In the genomic region with DNA sequence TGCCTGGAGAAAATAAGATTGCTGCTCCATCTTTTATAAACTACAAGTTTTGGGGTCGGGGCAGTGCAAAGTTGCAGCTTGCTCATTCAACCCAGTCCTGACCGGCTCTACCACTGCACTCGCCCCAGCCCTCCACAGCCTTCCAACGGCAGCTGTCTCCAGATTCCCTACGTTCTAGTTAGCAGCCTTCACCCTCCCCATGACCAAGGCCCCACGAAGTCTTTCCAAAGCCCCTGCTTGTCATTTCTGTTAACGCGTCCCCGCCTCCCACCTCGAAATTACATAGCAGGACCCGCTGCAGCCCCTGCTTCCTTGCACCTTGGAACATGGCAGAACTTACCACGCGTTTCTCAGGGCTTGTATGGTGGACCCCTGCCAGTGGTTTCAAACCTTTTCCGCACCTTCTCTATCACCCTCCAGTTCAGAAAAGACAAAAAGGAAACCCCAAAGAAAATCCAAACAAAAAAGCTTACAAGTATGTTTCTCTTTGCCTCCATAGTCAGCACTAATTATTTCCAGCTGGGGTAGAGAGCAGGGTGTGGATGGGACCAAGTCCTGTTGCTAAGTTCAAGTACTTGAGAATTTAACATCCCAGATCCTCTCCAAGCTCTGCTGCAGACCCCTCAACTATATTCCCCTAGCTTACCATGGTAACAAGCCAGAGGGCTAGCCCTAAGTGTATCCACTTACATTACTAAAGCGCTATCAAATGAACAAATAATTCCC, we compare ENCODE assay signal across 16 cellular contexts.
A peak's percentile ranks its signal among the peaks of the same experiment; 100 is the strongest.
DNase-seq lines count a peak whose midpoint lies in the region; ATAC-seq and TF ChIP-seq lines count a peak whose summit lies in the region.
"Had no signal": no experiment of that assay in that cellular context is flagged by ENCODE, and none has a peak within 500 bp of the region (broad histone marks: within the 10 kb centered on the region; RNA-seq: fewer than 3 reads in every experiment).

No MANE protein-coding gene starts in this region.

- no peaks in the 10 kb centered on the region for H3K36me3 Mint-ChIP-seq in activated CD4-positive, alpha-beta memory T cell treated with anti-CD3 and anti-CD28 coated beads for 36 hours
- H3K36me3 Mint-ChIP-seq in activated CD4-positive, alpha-beta memory T cell treated with anti-CD3 and anti-CD28 coated beads, Interleukin-2, amount 10 ng/mL, durations not matched to agents 7 days and 5 days (ENCODE audit: low read depth), result peaks cover 11% of the 10 kb centered on the region
- H3K36me3 Mint-ChIP-seq in stimulated activated naive B cell treated with anti-CD40 and anti-IgM and Interleukin-4, amounts not matched to agents 10 μg/mL and 1 μg/mL and 100 μg/mL, for 72 hours, result no peaks in the 10 kb centered on the region
- H3K36me3 Mint-ChIP-seq: naive B cell had no signal

- POLR2A ChIA-PET in activated CD4-positive, alpha-beta memory T cell treated with anti-CD3 and anti-CD28 coated beads for 36 hours (lab: Charles Lee), result interaction anchor here (0.6 to 1.6 kb wide), 2 partner anchors 8 to 144 kb away, joined by 3 to 4 read pairs; no protein-coding TSS in a partner anchor
- POLR2A ChIA-PET in activated CD4-positive, alpha-beta memory T cell treated with anti-CD3 and anti-CD28 coated beads, Interleukin-2, amount 10 ng/mL, durations not matched to agents 7 days and 5 days (lab: Charles Lee), result interaction anchor here (1.0 to 2.4 kb wide), 3 partner anchors 8 to 16 kb away, joined by 3 to 7 read pairs (median 4); no protein-coding TSS in a partner anchor
- POLR2A ChIA-PET in RWPE1 (lab: Yijun Ruan, JAX; ENCODE audit: low non-redundant PET), result no interaction called here

- no peaks in the 10 kb centered on the region for H3K9me3 Mint-ChIP-seq in activated CD4-positive, alpha-beta memory T cell treated with anti-CD3 and anti-CD28 coated beads for 36 hours
- H3K9me3 Mint-ChIP-seq in activated CD4-positive, alpha-beta memory T cell treated with anti-CD3 and anti-CD28 coated beads, Interleukin-2, amount 10 ng/mL, durations not matched to agents 7 days and 5 days, result peaks cover 3% of the 10 kb centered on the region
- no peaks in the 10 kb centered on the region for H3K9me3 Mint-ChIP-seq in stimulated activated naive B cell treated with anti-CD40 and anti-IgM and Interleukin-4, amounts not matched to agents 10 μg/mL and 1 μg/mL and 100 μg/mL, for 72 hours
- H3K9me3 Mint-ChIP-seq: naive B cell had no signal

- peak overlapping the region; percentile 29 for H3K27ac Mint-ChIP-seq in activated CD4-positive, alpha-beta memory T cell treated with anti-CD3 and anti-CD28 coated beads for 36 hours
- H3K27ac Mint-ChIP-seq in activated CD4-positive, alpha-beta memory T cell treated with anti-CD3 and anti-CD28 coated beads, Interleukin-2, amount 10 ng/mL, durations not matched to agents 7 days and 5 days, result no peak overlapping the region
- H3K27ac Mint-ChIP-seq in stimulated activated naive B cell treated with anti-CD40 and anti-IgM and Interleukin-4, amounts not matched to agents 10 μg/mL and 1 μg/mL and 100 μg/mL, for 72 hours, result peak overlapping the region; percentile 68

- intact Hi-C loops in activated CD4-positive, alpha-beta memory T cell treated with anti-CD3 and anti-CD28 coated beads for 36 hours (cut with micrococcal nuclease), result no loop called here

- CTCF ChIA-PET in activated CD4-positive, alpha-beta memory T cell treated with anti-CD3 and anti-CD28 coated beads for 36 hours (lab: Charles Lee), result interaction anchor here (0.7 to 1.4 kb wide), 3 partner anchors 18 to 1527 kb away, joined by 3 to 5 read pairs (median 3); no protein-coding TSS in a partner anchor
- CTCF ChIA-PET in activated CD4-positive, alpha-beta memory T cell treated with anti-CD3 and anti-CD28 coated beads, Interleukin-2, amount 10 ng/mL, durations not matched to agents 7 days and 5 days (lab: Charles Lee), result interaction anchor here (1.2 kb wide), 1 partner anchor 314 kb away, joined by 3 read pairs; no protein-coding TSS in a partner anchor
- CTCF ChIA-PET in RWPE1 (lab: Yijun Ruan, JAX), result no interaction called here

- H3K4me1 Mint-ChIP-seq in activated CD4-positive, alpha-beta memory T cell treated with anti-CD3 and anti-CD28 coated beads for 36 hours (ENCODE audit: low read depth), result peaks cover 18% of the 10 kb centered on the region
- H3K4me1 Mint-ChIP-seq in activated CD4-positive, alpha-beta memory T cell treated with anti-CD3 and anti-CD28 coated beads, Interleukin-2, amount 10 ng/mL, durations not matched to agents 7 days and 5 days, result peaks cover 23% of the 10 kb centered on the region
- peaks cover 3 to 13% of the 10 kb centered on the region in 2 donors for H3K4me1 Mint-ChIP-seq in stimulated activated naive B cell treated with anti-CD40 and anti-IgM and Interleukin-4, amounts not matched to agents 10 μg/mL and 1 μg/mL and 100 μg/mL, for 72 hours

- H3K27me3 Mint-ChIP-seq in activated CD4-positive, alpha-beta memory T cell treated with anti-CD3 and anti-CD28 coated beads for 36 hours, result no peaks in the 10 kb centered on the region
- H3K27me3 Mint-ChIP-seq in activated CD4-positive, alpha-beta memory T cell treated with anti-CD3 and anti-CD28 coated beads, Interleukin-2, amount 10 ng/mL, durations not matched to agents 7 days and 5 days, result no peaks in the 10 kb centered on the region
- H3K27me3 Mint-ChIP-seq in stimulated activated naive B cell treated with anti-CD40 and anti-IgM and Interleukin-4, amounts not matched to agents 10 μg/mL and 1 μg/mL and 100 μg/mL, for 72 hours, result no peaks in the 10 kb centered on the region
- H3K27me3 Mint-ChIP-seq: naive B cell had no signal

- H3K4me3 Mint-ChIP-seq in activated CD4-positive, alpha-beta memory T cell treated with anti-CD3 and anti-CD28 coated beads for 36 hours, result no peak overlapping the region
- H3K4me3 Mint-ChIP-seq in activated CD4-positive, alpha-beta memory T cell treated with anti-CD3 and anti-CD28 coated beads, Interleukin-2, amount 10 ng/mL, durations not matched to agents 7 days and 5 days, result no peak overlapping the region
- no peak overlapping the region for H3K4me3 Mint-ChIP-seq in stimulated activated naive B cell treated with anti-CD40 and anti-IgM and Interleukin-4, amounts not matched to agents 10 μg/mL and 1 μg/mL and 100 μg/mL, for 72 hours
- H3K4me3 Mint-ChIP-seq: naive B cell had no signal

- peak overlapping the region; percentile 23 for H3K27ac ChIP-seq in RWPE1
- H3K27ac ChIP-seq: right atrium auricular region had no signal

- TF ChIP-seq CTCF in RWPE1 (conservative IDR thresholded peaks at IDR 0.05; ENCODE audit: low read depth), result no peak

- DNase-seq in activated CD4-positive, alpha-beta memory T cell treated with anti-CD3 and anti-CD28 coated beads for 36 hours, result no peak
- DNase-seq in activated CD4-positive, alpha-beta memory T cell treated with anti-CD3 and anti-CD28 coated beads, Interleukin-2, amount 10 ng/mL, durations not matched to agents 7 days and 5 days, result no peak
- DNase-seq in RWPE1 (ENCODE audit: low spot score), result no peak
- DNase-seq in fibroblast of peridontal ligament (ENCODE audit: extremely low read depth), result peak; percentile 83
- DNase-seq in stimulated activated naive B cell treated with anti-CD40 and anti-IgM and Interleukin-4, amounts not matched to agents 10 μg/mL and 1 μg/mL and 100 μg/mL, for 72 hours, result no peak
- DNase-seq in NCI-H1436 treated with DMSO at 0.1 percent for 48 hours (lab: John Stamatoyannopoulos, UW), result no peak
- no peak for DNase-seq in NOMO-1 (lab: John Stamatoyannopoulos, UW; ENCODE audit: unreplicated experiment in 2 of 2)
- no peak for DNase-seq in COLO829 (ENCODE audit: low spot score)
- DNase-seq: activated T-cell treated with anti-CD3 and anti-CD28 coated beads, Interleukin-2, amount 50 U/mL, for 1 hour; Karpas-422; naive B cell; NCI-H146; NCI-H524 treated with DMSO at 0.1 percent for 48 hours; stimulated activated CD4-positive, alpha-beta T cell treated with anti-CD3 and anti-CD28 coated beads, Interleukin-4, amount 100 ng/mL, for 1 hour; T1000 had no signal

- no peak for ATAC-seq in stimulated activated naive B cell treated with anti-CD40 and anti-IgM and Interleukin-4, amounts not matched to agents 10 μg/mL and 1 μg/mL and 100 μg/mL, for 72 hours (replicated peaks)
